8 cellular contexts compared by ENCODE assay signal in genomic region chr5:58886315-58887207, GRCh38.
DNase-seq lines count a peak whose midpoint lies in the region; ATAC-seq and TF ChIP-seq lines count a peak whose summit lies in the region.

No MANE protein-coding gene starts in this region.

- peak; percentile 79 for ATAC-seq in GM19395 (IDR thresholded peaks at IDR 0.05; ENCODE audit: unreplicated experiment)
- ATAC-seq in HG03442 (IDR thresholded peaks at IDR 0.05; ENCODE audit: unreplicated experiment) = peak; percentile 76
- peak; percentile 84 to 88 for ATAC-seq in naive thymus-derived CD8-positive, alpha-beta T cell

- POLR2A ChIA-PET in naive thymus-derived CD8-positive, alpha-beta T cell (lab: Charles Lee) = no interaction called here

- H3K4me1 Mint-ChIP-seq in naive thymus-derived CD8-positive, alpha-beta T cell = peaks cover 8 to 21% (median 13%) of the 10 kb centered on the region in 4 donors

- no peaks in the 10 kb centered on the region for H3K36me3 Mint-ChIP-seq in naive thymus-derived CD8-positive, alpha-beta T cell

- H3K4me3 Mint-ChIP-seq in naive thymus-derived CD8-positive, alpha-beta T cell = peak overlapping the region in 1 of 10 donors; percentile 48

- peaks cover 0 to 11% (median 3%) of the 10 kb centered on the region in 5 donors for H3K27me3 Mint-ChIP-seq in naive thymus-derived CD8-positive, alpha-beta T cell

- H3K4me3 ChIP-seq in epithelial cell of proximal tubule (ENCODE audit: low read depth, low read length) = no peak overlapping the region

- peak overlapping the region in 5 of 10 donors; percentile 10 to 64 (median 28) for H3K27ac Mint-ChIP-seq in naive thymus-derived CD8-positive, alpha-beta T cell

- DNase-seq in CMK (ENCODE audit: low read depth) (peak; percentile 12), NOMO-1 treated with DMSO at 0.1 percent for 48 hours (lab: John Stamatoyannopoulos, UW; ENCODE audit: unreplicated experiment) (peak; percentile 66), epithelial cell of proximal tubule (ENCODE audit: low read depth) (no peak)
- DNase-seq in activated CD8-positive, alpha-beta memory T cell treated with anti-CD3 and anti-CD28 coated beads, Interleukin-2, amount 50 U/mL, for 1 hour (ENCODE audit: extremely low read depth) = peak; percentile 18
- DNase-seq in naive thymus-derived CD8-positive, alpha-beta T cell = peak; percentile 26 to 74 (median 56)
- DNase-seq in stimulated activated CD8-positive, alpha-beta memory T cell treated with anti-CD3 and anti-CD28 coated beads, Interleukin-7, amount 100 ng/mL, for 48 hours (ENCODE audit: extremely low read depth in 1 of 2, low read depth in 1 of 2) = peak; percentile 9 to 41

- peak; percentile 98 for TF ChIP-seq CTCF in epithelial cell of proximal tubule (conservative IDR thresholded peaks at IDR 0.05; ENCODE audit: low read depth, low read length)

- no peaks in the 10 kb centered on the region for H3K9me3 Mint-ChIP-seq in naive thymus-derived CD8-positive, alpha-beta T cell
